ENCODE assay signal across 8 cellular contexts in genomic region chr17:74454197-74455024, GRCh38. TPM values are rescaled to one million over a fixed set of nuclear protein-coding genes. Genes with fewer than 3 reads are reported as not detected.
DNase-seq lines count a peak whose midpoint lies in the region; ATAC-seq, FAIRE-seq and TF ChIP-seq lines count a peak whose summit lies in the region.

No MANE protein-coding gene starts in this region.

- peak; percentile 87 for DNase-seq in stimulated activated CD4-positive, alpha-beta T cell treated with anti-CD3 and anti-CD28 coated beads, Interleukin-15, amount 100 ng/mL, for 24 hours
- no peak for DNase-seq in stimulated activated CD4-positive, alpha-beta T cell treated with anti-CD3 and anti-CD28 coated beads, Interleukin-4, amount 100 ng/mL, for 24 hours
- peak; percentile 92 for DNase-seq in NCI-H345 (lab: John Stamatoyannopoulos, UW)
- DNase-seq in GM12878 (ENCODE audit: low read depth, low spot score) = no peak
- peak; percentile 95 for DNase-seq in sigmoid colon
- no peak for DNase-seq in AG20443 (ENCODE audit: low spot score)

- CTCF ChIA-PET in GM12878 (lab: Yijun Ruan, JAX) = interaction anchor here (0.7 to 10.5 kb wide), 16 partner anchors 10 to 157 kb away, joined by 3 to 314 read pairs (median 8); partner anchors contain the start of genes CD300LB and GPR142

- SMC1A ChIA-PET in GM12878 (lab: Charles Lee; ENCODE audit: uncharacterized antibody, unreplicated experiment) = interaction anchor here (0.8 to 6.2 kb wide), 17 partner anchors 11 to 185 kb away, joined by 3 to 47 read pairs (median 5); partner anchors contain the start of genes CD300LB and GPR142

- TF ChIP-seq CTCF in GM12878 (IDR thresholded peaks at IDR 0.05 in 2 of 3, conservative IDR thresholded peaks at IDR 0.05 in 1 of 3; ENCODE audit: control insufficient read depth in 2 of 3, extremely low read depth in 1 of 3, insufficient read depth in 1 of 3, low read depth in 3 of 3, low read length in 3 of 3) (peak in 1 of 3 experiments; percentile 43; a peak in 1 of 6 replicates), sigmoid colon (IDR thresholded peaks at IDR 0.05) (peak in 1 of 4 experiments; percentile 35)

- peak overlapping the region; percentile 58; the same call in 1 of the 2 replicates for H3K9ac ChIP-seq in GM12878 (ENCODE audit: control insufficient read depth, insufficient read depth, low read length)

- H3K9me3 ChIP-seq in GM12878 (replicated peaks; ENCODE audit: control insufficient read depth, insufficient read depth, low read length) = no peaks in the 10 kb centered on the region
- no peaks in the 10 kb centered on the region for H3K9me3 ChIP-seq in iPS-18c (ENCODE audit: control insufficient read depth, insufficient read depth, low read length)
- no peaks in the 10 kb centered on the region for H3K9me3 ChIP-seq in sigmoid colon

- in situ Hi-C loops in GM12878 (cut with MboI) = no loop called here

- RAD21 ChIA-PET in GM12878 (lab: Charles Lee; ENCODE audit: unreplicated experiment) = interaction anchor here (0.6 to 7.1 kb wide), 24 partner anchors 11 to 243 kb away, joined by 3 to 83 read pairs (median 4); partner anchors contain the start of genes CD300A, CD300LB and GPR142

- peak overlapping the region; percentile 8; the same call in 1 of the 2 replicates for H3K4me3 ChIP-seq in GM12878
- H3K4me3 ChIP-seq in iPS-18c (ENCODE audit: insufficient read depth, low read depth, low read length) = peak overlapping the region; percentile 49
- H3K4me3 ChIP-seq in sigmoid colon = peak overlapping the region; percentile 21 to 50 (median 48)

- H4K20me1 ChIP-seq in GM12878 (ENCODE audit: control insufficient read depth, insufficient read depth) = no peaks in the 10 kb centered on the region

- H2AFZ ChIP-seq in GM12878 (ENCODE audit: control insufficient read depth, low read depth, low read length) = peak overlapping the region; percentile 89

- H3K4me1 ChIP-seq in GM12878 (ENCODE audit: control insufficient read depth, insufficient read depth, low read length) = peaks cover 14% of the 10 kb centered on the region
- H3K4me1 ChIP-seq in sigmoid colon = peaks cover 0 to 29% (median 23%) of the 10 kb centered on the region in 4 donors

- WGBS in GM12878 (ENCODE audit: insufficient coverage, insufficient replicate concordance, low lambda C conversion rate, missing lambda C conversion rate) = 19% methylated on average over 38 of the region's 40 CpGs
- 5 to 16% methylated on average over 40 of the region's 40 CpGs for WGBS in sigmoid colon, 2 donors

- POLR2A ChIA-PET in GM12878 (lab: Charles Lee) = interaction anchor here (1.2 kb wide), 1 partner anchor 76 kb away, joined by 5 read pairs; no protein-coding TSS in a partner anchor

- H3K4me2 ChIP-seq in GM12878 (ENCODE audit: control insufficient read depth, insufficient read depth) = peak overlapping the region; percentile 85

- no peak for TF ChIP-seq RAD21 in GM12878 (IDR thresholded peaks at IDR 0.05; ENCODE audit: insufficient read depth, low read depth, low read length)

- H3K36me3 ChIP-seq in GM12878 (ENCODE audit: control insufficient read depth in 2 of 2, insufficient read depth in 2 of 2, low read length in 1 of 2) (no peaks in the 10 kb centered on the region), sigmoid colon (no peaks in the 10 kb centered on the region)

- intact Hi-C loops in GM12878 (cut with micrococcal nuclease; ENCODE audit: unreplicated experiment) (loop anchor here (5.0 kb wide), 1 partner anchor 37 kb away; no protein-coding TSS in a partner anchor), sigmoid colon (cut with DNase I) (loop anchor here (1.0 to 5.0 kb wide), 4 partner anchors 23 to 408 kb away; partner anchors contain the start of genes RPL38 and TTYH2)

- TF ChIP-seq POLR2A in GM12878 (IDR thresholded peaks at IDR 0.05; ENCODE audit: low read depth, low read length) (no peak), sigmoid colon (IDR thresholded peaks at IDR 0.05) (peak; percentile 48 to 54)

- peaks cover 0 to 2% of the 10 kb centered on the region in 2 experiments; a peak in 2 of 4 replicates for H3K27me3 ChIP-seq in GM12878 (replicated peaks in 1 of 2; ENCODE audit: control insufficient read depth in 2 of 2, insufficient read depth in 2 of 2, low read length in 1 of 2)
- H3K27me3 ChIP-seq in sigmoid colon = no peaks in the 10 kb centered on the region

- no TSS peak for BruUV-seq in GM12878 (replicated peaks; lab: Mats Ljungman, UMichigan)

- no peaks in the 10 kb centered on the region for H3K79me2 ChIP-seq in GM12878 (ENCODE audit: control insufficient read depth, insufficient read depth, low read length)

- no peak overlapping the region for H3K27ac ChIP-seq in GM12878 (ENCODE audit: control insufficient read depth, insufficient read depth)
- H3K27ac ChIP-seq in sigmoid colon = peak overlapping the region; percentile 72 to 79 (median 77)

- peak; percentile 86 for ATAC-seq in HG02870 (IDR thresholded peaks at IDR 0.05; ENCODE audit: unreplicated experiment)
- ATAC-seq in GM12878 = peak; percentile 55

- TF ChIP-seq EP300 in GM12878 (IDR thresholded peaks at IDR 0.05; ENCODE audit: borderline replicate concordance in 1 of 2, control insufficient read depth in 1 of 2, low read depth in 2 of 2, low read length in 2 of 2) (no peak), sigmoid colon (IDR thresholded peaks at IDR 0.05) (peak in 1 of 4 donors; percentile 15)

- no peak for FAIRE-seq in GM12878 (lab: Jason Lieb, UNC)

TF ChIP-seq in GM12878, 131 proteins besides CTCF, POLR2A, EP300 and RAD21 (continues in another document):
- peak; percentile 51 for TF ChIP-seq EED (IDR thresholded peaks at IDR 0.05; ENCODE audit: low read depth)
- TF ChIP-seq ZBTB33 (IDR thresholded peaks at IDR 0.05) = no peak
- 0 out of 2 replicates have a peak, but pooled peaks have one; percentile 55 for TF ChIP-seq TCF3 (IDR thresholded peaks at IDR 0.05; ENCODE audit: borderline replicate concordance, insufficient read depth, low read depth, low read length)

RNA-seq across cellular contexts. Expression of gene CD300A, which starts 12.0 kb away (rescaled TPM):
- total RNA-seq in GM12878 (2013; cell fraction: nucleolus; rRNA removed) = 149 and 159 TPM in 2 replicates
- total RNA-seq in GM12878 (2014; rRNA removed) (45.7 and 49.3 TPM in 2 replicates), GM12878 (2014; rRNA removed; fragmentation: Illumina TruSeq; extraction: Trizol) (36.1 and 37.5 TPM in 2 replicates), GM12878 (2021) (36.1 and 36.2 TPM in 2 replicates), sigmoid colon (1 to 10 TPM; 2.9 to 6.9 (median 3.3) TPM)
- 34.4 TPM for polyA plus RNA-seq in GM12878 (2011; ENCODE audit: low read depth)
- polyA plus RNA-seq in GM12878 (2011; rRNA removed) (102 and 128 TPM in 2 replicates), GM12878 (2014; fragmentation: Illumina TruSeq; extraction: Trizol) (23.1 and 40.5 TPM in 2 replicates), GM12878 (2014; fragmentation: Nextera tagmentation; extraction: Ambion mirVana) (10 to 100 TPM; 10.6 to 12.1 TPM), GM12878 (2014; rRNA removed) (42.7 and 46.9 TPM in 2 replicates), GM12878 (2016; fragmentation: Nextera tagmentation; extraction: Ambion mirVana) (10 to 100 TPM; 28.6 to 32.1 TPM), sigmoid colon (10 to 100 TPM in 2 of 3 donors, 1 to 10 TPM in 1; 4.8 to 33.5 (median 10.9) TPM)
- 130 and 145 TPM in 2 replicates for polyA plus RNA-seq in GM12878 (2011; cell fraction: cytosol; rRNA removed)
- 95.3 and 166 TPM in 2 replicates for polyA plus RNA-seq in GM12878 (2011; cell fraction: nucleus; rRNA removed)
- 54.0 and 88.0 TPM in 2 replicates for polyA plus RNA-seq in GM12878 (2012)
- polyA minus RNA-seq in GM12878 (2011; rRNA and poly(A)+ RNA removed) = 88.1 and 138 TPM in 2 replicates
- 22.6 and 26.3 TPM in 2 replicates for polyA minus RNA-seq in GM12878 (2011; cell fraction: cytosol; rRNA and poly(A)+ RNA removed)
- polyA minus RNA-seq in GM12878 (2011; cell fraction: nucleus; rRNA and poly(A)+ RNA removed) = 20.8 and 25.6 TPM in 2 replicates

RNA-seq across cellular contexts. Expression of gene GPRC5C, which starts 22.5 kb away (rescaled TPM):
- 3.2 and 3.6 TPM in 2 replicates for total RNA-seq in GM12878 (2013; cell fraction: nucleolus; rRNA removed)
- total RNA-seq in GM12878 (2014; rRNA removed) (0.16 and 0.73 TPM in 2 replicates), GM12878 (2014; rRNA removed; fragmentation: Illumina TruSeq; extraction: Trizol) (0.28 and 0.31 TPM in 2 replicates), GM12878 (2021) (0.36 and 0.58 TPM in 2 replicates), sigmoid colon (10 to 100 TPM in 3 of 4 donors, 1 to 10 TPM in 1; 6.1 to 16.9 (median 12.7) TPM)
- 0.91 TPM for polyA plus RNA-seq in GM12878 (2011; ENCODE audit: low read depth)
- polyA plus RNA-seq in GM12878 (2011; rRNA removed) (0.26 and 1.3 TPM in 2 replicates), GM12878 (2014; fragmentation: Illumina TruSeq; extraction: Trizol) (0.35 TPM in 1 of 2 replicates, not detected in the other), GM12878 (2014; fragmentation: Nextera tagmentation; extraction: Ambion mirVana) (under 1 TPM in 1 of 2 experiments, not detected in 1; 0.04 TPM), GM12878 (2014; rRNA removed) (0.14 and 0.66 TPM in 2 replicates), GM12878 (2016; fragmentation: Nextera tagmentation; extraction: Ambion mirVana) (under 1 TPM in 1 of 2 experiments, not detected in 1; 0.96 TPM), sigmoid colon (10 to 100 TPM; 27.3 to 78.1 (median 40.8) TPM)
- 1.2 and 1.5 TPM in 2 replicates for polyA plus RNA-seq in GM12878 (2011; cell fraction: cytosol; rRNA removed)
- polyA plus RNA-seq in GM12878 (2011; cell fraction: nucleus; rRNA removed) = 1.7 and 2.8 TPM in 2 replicates
- polyA plus RNA-seq in GM12878 (2012) = 1.9 and 2.1 TPM in 2 replicates
- 0.37 and 1.3 TPM in 2 replicates for polyA minus RNA-seq in GM12878 (2011; rRNA and poly(A)+ RNA removed)
- 0.67 and 1.0 TPM in 2 replicates for polyA minus RNA-seq in GM12878 (2011; cell fraction: cytosol; rRNA and poly(A)+ RNA removed)
- polyA minus RNA-seq in GM12878 (2011; cell fraction: nucleus; rRNA and poly(A)+ RNA removed) = 0.48 and 1.2 TPM in 2 replicates

Comparison
In these comparisons a context has a peak if more than half of its experiments do, and no peak if none do; other contexts are left out.
1. DNase-seq: peak in stimulated activated CD4-positive, alpha-beta T cell treated with anti-CD3 and anti-CD28 coated beads, Interleukin-15, amount 100 ng/mL, for 24 hours (single experiment), NCI-H345 (single experiment) and sigmoid colon (single experiment); none in stimulated activated CD4-positive, alpha-beta T cell treated with anti-CD3 and anti-CD28 coated beads, Interleukin-4, amount 100 ng/mL, for 24 hours (single experiment), GM12878 (single experiment) and AG20443 (single experiment).
2. RNA of gene CD300A, which starts 12.0 kb away (total RNA-seq): 36.1 to 159 TPM in GM12878; 2.9 to 6.9 TPM in sigmoid colon; every median in the first group is over 4 times any median in the second.
3. Peak in every context shown above with its lines, with median percentiles within 50 percentile points of each other: H3K4me3 ChIP-seq.